1 cellular context compared by ENCODE assay signal in genomic region chr6:155313602-155314091, GRCh38.
TF ChIP-seq lines count a peak whose summit lies in the region.

No MANE protein-coding gene starts in this region.

TF ChIP-seq in K562, 482 proteins besides CTCF, POLR2A, EP300 and RAD21 (continued from another document):
- 0 out of 2 replicates have a peak, but pooled peaks have one; percentile 5 for TF ChIP-seq FOXA1 (IDR thresholded peaks at IDR 0.05; ENCODE audit: borderline replicate concordance)
